Comparison of ENCODE assay signal across 8 cellular contexts in genomic region chr7:55254596-55255500, GRCh38.
DNase-seq lines count a peak whose midpoint lies in the region; ATAC-seq lines count a peak whose summit lies in the region.

No MANE protein-coding gene starts in this region.

- CTCF ChIA-PET in activated CD8-positive, alpha-beta T cell treated with anti-CD3 and anti-CD28 coated beads, Interleukin-2, amount 10 ng/mL, durations not matched to agents 7 days and 5 days (lab: Charles Lee), result interaction anchor here (0.7 to 5.6 kb wide), 45 partner anchors 9 to 497 kb away, joined by 3 to 60 read pairs (median 5); partner anchors contain the start of genes LANCL2 and SEC61G

- DNase-seq in AG08396 (ENCODE audit: low spot score), result peak; percentile 93
- DNase-seq in NCI-H446 treated with DMSO at 0.1 percent for 48 hours (lab: John Stamatoyannopoulos, UW), result peak; percentile 25
- peak; percentile 65 for DNase-seq in activated CD8-positive, alpha-beta T cell treated with anti-CD3 and anti-CD28 coated beads, Interleukin-2, amount 10 ng/mL, durations not matched to agents 7 days and 5 days
- peak; percentile 41 for DNase-seq in effector CD4-positive, alpha-beta T cell
- peak; percentile 72 to 74 for DNase-seq in lung microvascular endothelial cell (ENCODE audit: low read depth in 2 of 2)
- DNase-seq in stimulated activated CD4-positive, alpha-beta T cell treated with anti-CD3 and anti-CD28 coated beads, TNF-alpha, amount 100 ng/mL, for 4 hours (ENCODE audit: low read depth in 3 of 3), result peak; percentile 29 to 54 (median 37)

- no peaks in the 10 kb centered on the region for H3K36me3 Mint-ChIP-seq in activated CD8-positive, alpha-beta T cell treated with anti-CD3 and anti-CD28 coated beads, Interleukin-2, amount 10 ng/mL, durations not matched to agents 7 days and 5 days (ENCODE audit: low read depth)

- H3K4me3 Mint-ChIP-seq in activated CD8-positive, alpha-beta T cell treated with anti-CD3 and anti-CD28 coated beads, Interleukin-2, amount 10 ng/mL, durations not matched to agents 7 days and 5 days, result peak overlapping the region; percentile 74

- H3K4me1 Mint-ChIP-seq in activated CD8-positive, alpha-beta T cell treated with anti-CD3 and anti-CD28 coated beads, Interleukin-2, amount 10 ng/mL, durations not matched to agents 7 days and 5 days (ENCODE audit: low read depth), result peaks cover 12% of the 10 kb centered on the region

- H3K9me3 Mint-ChIP-seq in activated CD8-positive, alpha-beta T cell treated with anti-CD3 and anti-CD28 coated beads, Interleukin-2, amount 10 ng/mL, durations not matched to agents 7 days and 5 days (ENCODE audit: insufficient read depth), result no peaks in the 10 kb centered on the region

- peaks cover 43% of the 10 kb centered on the region for H3K27me3 Mint-ChIP-seq in activated CD8-positive, alpha-beta T cell treated with anti-CD3 and anti-CD28 coated beads, Interleukin-2, amount 10 ng/mL, durations not matched to agents 7 days and 5 days (ENCODE audit: low read depth)

- POLR2A ChIA-PET in activated CD8-positive, alpha-beta T cell treated with anti-CD3 and anti-CD28 coated beads, Interleukin-2, amount 10 ng/mL, durations not matched to agents 7 days and 5 days (lab: Charles Lee), result no interaction called here

- ATAC-seq in GM18909 (IDR thresholded peaks at IDR 0.05; ENCODE audit: poor library complexity, unreplicated experiment) (peak; percentile 79), HG03139 (IDR thresholded peaks at IDR 0.05; ENCODE audit: unreplicated experiment) (peak; percentile 73)
- ATAC-seq in activated CD8-positive, alpha-beta T cell treated with anti-CD3 and anti-CD28 coated beads, Interleukin-2, amount 10 ng/mL, durations not matched to agents 7 days and 5 days, result peak; percentile 83

- no peak overlapping the region for H3K27ac Mint-ChIP-seq in activated CD8-positive, alpha-beta T cell treated with anti-CD3 and anti-CD28 coated beads, Interleukin-2, amount 10 ng/mL, durations not matched to agents 7 days and 5 days

Comparison
In these comparisons a context has a peak if more than half of its experiments do, and no peak if none do; other contexts are left out.
1. Peak in every context shown above with its lines: DNase-seq and ATAC-seq.
2. DNase-seq: peak in every context shown above with its lines; median percentile 93 in AG08396; 73 in lung microvascular endothelial cell; 65 in activated CD8-positive, alpha-beta T cell treated with anti-CD3 and anti-CD28 coated beads, Interleukin-2, amount 10 ng/mL, durations not matched to agents 7 days and 5 days; 41 in effector CD4-positive, alpha-beta T cell; 37 in stimulated activated CD4-positive, alpha-beta T cell treated with anti-CD3 and anti-CD28 coated beads, TNF-alpha, amount 100 ng/mL, for 4 hours; 25 in NCI-H446 treated with DMSO at 0.1 percent for 48 hours.